ENCODE assay signal across 8 cellular contexts in genomic region chr2:53768233-53768542, GRCh38. TPM values are rescaled to one million over a fixed set of nuclear protein-coding genes. Genes with fewer than 3 reads are reported as not detected.
DNase-seq lines count a peak whose midpoint lies in the region; ATAC-seq and TF ChIP-seq lines count a peak whose summit lies in the region.

No MANE protein-coding gene starts in this region.

- DNase-seq in NT2/D1 (ENCODE audit: low read depth, low spot score) (peak; percentile 48), lung (ENCODE audit: low spot score) (no peak), transverse colon (no peak), GOT3 (lab: John Stamatoyannopoulos, UW) (no peak)
- no peak for DNase-seq in central memory CD8-positive, alpha-beta T cell (ENCODE audit: low spot score in 2 of 2)

- H3K9ac ChIP-seq in BLaER1 treated with 17β-estradiol and CSF1 and Interleukin-3, amounts not matched to agents 10 nM and 100 nM: peak overlapping the region; percentile 83 to 92 (median 88)
- peak overlapping the region; percentile 95 for H3K9ac ChIP-seq in NT2/D1 (ENCODE audit: insufficient read length, low read depth)

- no peaks in the 10 kb centered on the region for H3K27me3 ChIP-seq in BLaER1 treated with 17β-estradiol and CSF1 and Interleukin-3, amounts not matched to agents 10 nM and 100 nM
- H3K27me3 ChIP-seq in NT2/D1 (ENCODE audit: insufficient read depth, insufficient read length) (no peaks in the 10 kb centered on the region), lung (ENCODE audit: control insufficient read depth, insufficient read depth) (no peaks in the 10 kb centered on the region), transverse colon (no peaks in the 10 kb centered on the region)

- peaks cover 16 to 28% (median 20%) of the 10 kb centered on the region in 10 experiments for H3K4me1 ChIP-seq in BLaER1 treated with 17β-estradiol and CSF1 and Interleukin-3, amounts not matched to agents 10 nM and 100 nM
- H3K4me1 ChIP-seq in NT2/D1 (ENCODE audit: insufficient read depth, insufficient read length) (no peaks in the 10 kb centered on the region), lung (ENCODE audit: control insufficient read depth in 2 of 2, insufficient read depth in 2 of 2, low read length in 2 of 2) (peaks cover 0 to 1% of the 10 kb centered on the region in 2 donors), transverse colon (peaks cover 0 to 32% (median 17%) of the 10 kb centered on the region in 4 donors)

- in situ Hi-C loops in transverse colon (cut with MboI; ENCODE audit: low pct_ligation_motif_present in 1 of 4, low pct_unique_long_range_greater_than_20kb in 1 of 4, low sequenced_read_pairs in 3 of 4): no loop called here

- TF ChIP-seq EP300 in transverse colon (IDR thresholded peaks at IDR 0.05; ENCODE audit: low read depth): no peak

- no peaks in the 10 kb centered on the region for H3K9me3 ChIP-seq in BLaER1 treated with 17β-estradiol and CSF1 and Interleukin-3, amounts not matched to agents 10 nM and 100 nM (replicated peaks in 1 of 11)
- no peaks in the 10 kb centered on the region for H3K9me3 ChIP-seq in NT2/D1 (ENCODE audit: insufficient read depth, low read length)
- no peaks in the 10 kb centered on the region for H3K9me3 ChIP-seq in lung (ENCODE audit: control insufficient read depth in 2 of 2, insufficient read depth in 1 of 2, low read length in 1 of 2)
- no peaks in the 10 kb centered on the region for H3K9me3 ChIP-seq in transverse colon

- no peaks in the 10 kb centered on the region for H3K9me3 Mint-ChIP-seq in central memory CD8-positive, alpha-beta T cell

- TF ChIP-seq POLR2A in transverse colon (IDR thresholded peaks at IDR 0.05): no peak

- H3K4me1 Mint-ChIP-seq in central memory CD8-positive, alpha-beta T cell: peaks cover 11% of the 10 kb centered on the region

- WGBS in lung, 2 donors: 1 to 2% methylated on average over 12 of the region's 12 CpGs
- 0 to 2% methylated on average over 4 to 12 of the region's 12 CpGs for WGBS in transverse colon (ENCODE audit: low coverage in 1 of 2), 2 donors

- peaks cover 18% of the 10 kb centered on the region for H3K36me3 Mint-ChIP-seq in central memory CD8-positive, alpha-beta T cell (ENCODE audit: insufficient read depth)

- H3K4me3 ChIP-seq in BLaER1 treated with 17β-estradiol and CSF1 and Interleukin-3, amounts not matched to agents 10 nM and 100 nM: peak overlapping the region; percentile 76 to 90 (median 84)
- H3K4me3 ChIP-seq in NT2/D1 (ENCODE audit: insufficient read length, low read depth) (peak overlapping the region; percentile 89), lung (peak overlapping the region; percentile 90), transverse colon (peak overlapping the region; percentile 60 to 86 (median 66))

- H3K4me2 ChIP-seq in BLaER1 treated with 17β-estradiol and CSF1 and Interleukin-3, amounts not matched to agents 10 nM and 100 nM: peak overlapping the region; percentile 67 to 97 (median 81)

- no peak for TF ChIP-seq CTCF in lung (IDR thresholded peaks at IDR 0.05; ENCODE audit: control extremely low read depth, extremely low read depth)
- no peak for TF ChIP-seq CTCF in transverse colon (IDR thresholded peaks at IDR 0.05)

- ATAC-seq in GM18520 (IDR thresholded peaks at IDR 0.05; ENCODE audit: unreplicated experiment): peak; percentile 25
- peak; percentile 38 for ATAC-seq in HG03039 (IDR thresholded peaks at IDR 0.05; ENCODE audit: unreplicated experiment)
- peak; percentile 75 for ATAC-seq in central memory CD8-positive, alpha-beta T cell (replicated peaks; ENCODE audit: extremely low read depth, poor library complexity, severe bottlenecking)
- ATAC-seq in lung (ENCODE audit: insufficient read depth, low FRiP score): peak; percentile 71

- H3K4me3 Mint-ChIP-seq in central memory CD8-positive, alpha-beta T cell: peak overlapping the region; percentile 94

- H3K27me3 Mint-ChIP-seq in central memory CD8-positive, alpha-beta T cell: no peaks in the 10 kb centered on the region

- intact Hi-C loops in transverse colon (cut with DNase I; ENCODE audit: low total_unique reads): no loop called here

- H3K36me3 ChIP-seq in BLaER1 treated with 17β-estradiol and CSF1 and Interleukin-3, amounts not matched to agents 10 nM and 100 nM: peaks cover 8 to 31% (median 22%) of the 10 kb centered on the region in 11 experiments
- H3K36me3 ChIP-seq in NT2/D1 (ENCODE audit: insufficient read depth, insufficient read length, low read length): peaks cover 13% of the 10 kb centered on the region
- no peaks in the 10 kb centered on the region for H3K36me3 ChIP-seq in lung (ENCODE audit: control insufficient read depth in 2 of 2, insufficient read depth in 2 of 2, low read length in 2 of 2)
- H3K36me3 ChIP-seq in transverse colon: peaks cover 0 to under 1% (median 0%) of the 10 kb centered on the region in 4 donors

- no peaks in the 10 kb centered on the region; a peak in 1 of 22 replicates for H4K20me1 ChIP-seq in BLaER1 treated with 17β-estradiol and CSF1 and Interleukin-3, amounts not matched to agents 10 nM and 100 nM

- peak overlapping the region in 10 of 11 experiments; percentile 71 to 91 (median 86); a peak in 20 of 22 replicates for H3K27ac ChIP-seq in BLaER1 treated with 17β-estradiol and CSF1 and Interleukin-3, amounts not matched to agents 10 nM and 100 nM
- H3K27ac ChIP-seq in lung (ENCODE audit: low read depth in 1 of 2, low read length in 1 of 2) (peak overlapping the region; percentile 86), transverse colon (peak overlapping the region; percentile 75 to 86 (median 84))

- H3K27ac Mint-ChIP-seq in central memory CD8-positive, alpha-beta T cell (ENCODE audit: low read depth): peak overlapping the region; percentile 92

RNA-seq across cellular contexts. Expression of gene CHAC2, which starts 0.6 kb away (rescaled TPM):
- 1 to 10 TPM; 1.6 to 4.0 TPM for total RNA-seq in lung
- 1 to 10 TPM; 4.9 to 5.4 TPM for polyA plus RNA-seq in lung
- 1 to 10 TPM; 1.4 to 2.1 (median 1.5) TPM for total RNA-seq in transverse colon

RNA-seq across cellular contexts. Expression of gene ASB3, which starts 18.6 kb away (rescaled TPM):
- total RNA-seq in lung (10 to 100 TPM; 24.3 to 54.9 TPM), transverse colon (10 to 100 TPM in 2 of 4 donors, 1 to 10 TPM in 2; 4.9 to 18.9 (median 11.4) TPM)
- 10 to 100 TPM in 1 of 2 donors, 1 to 10 TPM in 1; 7.0 to 11.9 TPM for polyA plus RNA-seq in lung

RNA-seq across cellular contexts. Expression of gene ERLEC1, which starts 18.7 kb away (rescaled TPM):
- total RNA-seq in lung (10 to 100 TPM; 56.9 to 64.7 TPM), transverse colon (10 to 100 TPM in 3 of 4 donors, 1 to 10 TPM in 1; 6.4 to 43.8 (median 32.0) TPM)
- 10 to 100 TPM; 39.8 to 55.6 TPM for polyA plus RNA-seq in lung

Comparison
In these comparisons a context has a peak if more than half of its experiments do, and no peak if none do; other contexts are left out.
1. ATAC-seq: peak in every context shown above with its lines; median percentile 75 in central memory CD8-positive, alpha-beta T cell; 71 in lung; 38 in HG03039; 25 in GM18520.